Comparison of ENCODE assay signal across 27 cellular contexts in the genomic region with DNA sequence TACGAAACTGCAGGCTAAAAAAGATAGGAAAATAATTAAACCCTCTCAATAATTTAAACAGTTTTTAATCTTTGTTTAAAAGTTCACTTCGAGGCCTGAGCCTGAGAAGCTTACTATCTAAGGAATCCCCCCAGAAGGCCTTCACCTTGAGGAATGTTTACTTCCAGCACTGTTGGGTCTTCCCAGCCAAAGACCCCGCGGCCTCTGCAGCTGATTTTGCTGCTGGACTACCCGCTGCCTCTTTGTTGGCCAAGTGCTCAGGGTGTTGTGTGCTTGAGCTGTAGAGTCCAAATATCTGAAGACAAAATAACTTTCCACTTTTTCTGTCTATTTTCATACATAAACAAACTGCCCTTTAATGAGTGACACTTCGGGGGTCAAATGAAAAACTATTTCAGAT.
"Had no signal": no experiment of that assay in that cellular context is flagged by ENCODE, and none has a peak within 500 bp of the region (broad histone marks: within the 10 kb centered on the region; RNA-seq: fewer than 3 reads in every experiment).

No MANE protein-coding gene starts in this region.

- H3K27me3 ChIP-seq: neutrophil, pancreas, right lobe of liver, sigmoid colon, stomach, thyroid gland, tibial nerve, upper lobe of left lung, vagina had no signal

- H3K4me1 Mint-ChIP-seq: nephron progenitor cell; neural crest cell; stimulated activated effector memory CD8-positive, alpha-beta T cell treated with anti-CD3 and anti-CD28 coated beads, Interleukin-12 subunit alpha, Interleukin-12 subunit beta, amount 100 ng/mL, for 72 hours; stimulated activated naive B cell treated with anti-CD40 and anti-IgM and Interleukin-4, amounts not matched to agents 10 μg/mL and 1 μg/mL and 100 μg/mL, for 72 hours had no signal

- H3K4me1 ChIP-seq: pancreas, prostate gland, right lobe of liver, sigmoid colon, stomach, thyroid gland, tibial nerve, upper lobe of left lung, vagina had no signal

- H3K4me3 Mint-ChIP-seq: natural killer cell treated with Interleukin-12 subunit alpha and Interleukin-12 subunit beta and Interleukin-15 and Interleukin-18, amount 100 ng/mL, for 72 hours; nephron progenitor cell; neural crest cell; stimulated activated effector memory CD8-positive, alpha-beta T cell treated with anti-CD3 and anti-CD28 coated beads, Interleukin-12 subunit alpha, Interleukin-12 subunit beta, amount 100 ng/mL, for 72 hours; stimulated activated naive B cell treated with anti-CD40 and anti-IgM and Interleukin-4, amounts not matched to agents 10 μg/mL and 1 μg/mL and 100 μg/mL, for 72 hours; stimulated activated naive CD8-positive, alpha-beta T cell treated with anti-CD3 and anti-CD28 coated beads, Interleukin-15, Interleukin-2, amounts not matched to agents 100 ng/mL and 50 ng/mL, for 24 hours had no signal

- H3K36me3 ChIP-seq: neutrophil, pancreas, prostate gland, right lobe of liver, sigmoid colon, stomach, thoracic aorta, thyroid gland, tibial nerve, upper lobe of left lung, vagina had no signal

- H3K4me3 ChIP-seq: pancreas, prostate gland, right lobe of liver, sigmoid colon, stomach, thoracic aorta, thyroid gland, tibial nerve, upper lobe of left lung, vagina had no signal

- H3K9me3 ChIP-seq: neutrophil, pancreas, prostate gland, right lobe of liver, sigmoid colon, thoracic aorta, thyroid gland, upper lobe of left lung, vagina had no signal

- H3K27me3 Mint-ChIP-seq: natural killer cell treated with Interleukin-12 subunit alpha and Interleukin-12 subunit beta and Interleukin-15 and Interleukin-18, amount 100 ng/mL, for 72 hours; stimulated activated naive B cell treated with anti-CD40 and anti-IgM and Interleukin-4, amounts not matched to agents 10 μg/mL and 1 μg/mL and 100 μg/mL, for 72 hours; stimulated activated naive CD8-positive, alpha-beta T cell treated with anti-CD3 and anti-CD28 coated beads, Interleukin-15, Interleukin-2, amounts not matched to agents 100 ng/mL and 50 ng/mL, for 24 hours had no signal

- H3K27ac ChIP-seq: neutrophil, pancreas, prostate gland, right lobe of liver, sigmoid colon, stomach, thoracic aorta, thyroid gland, tibial nerve, upper lobe of left lung, vagina had no signal

- ATAC-seq: natural killer cell treated with Interleukin-12 subunit alpha and Interleukin-12 subunit beta and Interleukin-15 and Interleukin-18, amount 100 ng/mL, for 72 hours; pancreas; right cardiac atrium; right lobe of liver; stimulated activated effector memory CD8-positive, alpha-beta T cell treated with anti-CD3 and anti-CD28 coated beads, Interleukin-12 subunit alpha, Interleukin-12 subunit beta, amount 100 ng/mL, for 72 hours; stimulated activated naive B cell treated with anti-CD40 and anti-IgM and Interleukin-4, amounts not matched to agents 10 μg/mL and 1 μg/mL and 100 μg/mL, for 72 hours had no signal

- H3K9me3 Mint-ChIP-seq: natural killer cell treated with Interleukin-12 subunit alpha and Interleukin-12 subunit beta and Interleukin-15 and Interleukin-18, amount 100 ng/mL, for 72 hours; stimulated activated naive CD8-positive, alpha-beta T cell treated with anti-CD3 and anti-CD28 coated beads, Interleukin-15, Interleukin-2, amounts not matched to agents 100 ng/mL and 50 ng/mL, for 24 hours had no signal

- H3K27ac Mint-ChIP-seq: natural killer cell treated with Interleukin-12 subunit alpha and Interleukin-12 subunit beta and Interleukin-15 and Interleukin-18, amount 100 ng/mL, for 72 hours; nephron progenitor cell; stimulated activated effector memory CD8-positive, alpha-beta T cell treated with anti-CD3 and anti-CD28 coated beads, Interleukin-12 subunit alpha, Interleukin-12 subunit beta, amount 100 ng/mL, for 72 hours; stimulated activated naive B cell treated with anti-CD40 and anti-IgM and Interleukin-4, amounts not matched to agents 10 μg/mL and 1 μg/mL and 100 μg/mL, for 72 hours; stimulated activated naive CD8-positive, alpha-beta T cell treated with anti-CD3 and anti-CD28 coated beads, Interleukin-15, Interleukin-2, amounts not matched to agents 100 ng/mL and 50 ng/mL, for 24 hours had no signal

- H3K36me3 Mint-ChIP-seq: natural killer cell treated with Interleukin-12 subunit alpha and Interleukin-12 subunit beta and Interleukin-15 and Interleukin-18, amount 100 ng/mL, for 72 hours; stimulated activated effector memory CD8-positive, alpha-beta T cell treated with anti-CD3 and anti-CD28 coated beads, Interleukin-12 subunit alpha, Interleukin-12 subunit beta, amount 100 ng/mL, for 72 hours; stimulated activated naive B cell treated with anti-CD40 and anti-IgM and Interleukin-4, amounts not matched to agents 10 μg/mL and 1 μg/mL and 100 μg/mL, for 72 hours had no signal

- DNase-seq: nephron progenitor cell; nucleus accumbens; pancreas; retina; right cardiac atrium; right lobe of liver; sigmoid colon; small intestine; stimulated activated CD4-positive, alpha-beta T cell treated with anti-CD3 and anti-CD28 coated beads, Interleukin-15, amount 100 ng/mL, for 24 hours; stimulated activated CD4-positive, alpha-beta T cell treated with anti-CD3 and anti-CD28 coated beads, Interleukin-2, amount 100 ng/mL, for 24 hours; stimulated activated CD4-positive, alpha-beta T cell treated with anti-CD3 and anti-CD28 coated beads, Interleukin-2, amount 100 ng/mL, for 48 hours; stimulated activated CD4-positive, alpha-beta T cell treated with anti-CD3 and anti-CD28 coated beads, Interleukin-4, amount 100 ng/mL, for 24 hours; stimulated activated naive B cell treated with anti-CD40 and anti-IgM and Interleukin-4, amounts not matched to agents 10 μg/mL and 1 μg/mL and 100 μg/mL, for 72 hours; stimulated activated naive CD4-positive, alpha-beta T cell treated with Interleukin-2 at 50 U/mL for 16 hours; stomach; thyroid gland; trophoblast cell; upper lobe of left lung had no signal
